18 cellular contexts compared by ENCODE assay signal in genomic region chr11:88494857-88495256, GRCh38.
DNase-seq lines count a peak whose midpoint lies in the region; ATAC-seq, FAIRE-seq and TF ChIP-seq lines count a peak whose summit lies in the region.
"Had no signal": no experiment of that assay in that cellular context is flagged by ENCODE, and none has a peak within 500 bp of the region (broad histone marks: within the 10 kb centered on the region; RNA-seq: fewer than 3 reads in every experiment).

No MANE protein-coding gene starts in this region.

- no peaks in the 10 kb centered on the region for H3K27me3 Mint-ChIP-seq in endodermal cell (ENCODE audit: insufficient read depth)
- H3K27me3 Mint-ChIP-seq: activated naive CD8-positive, alpha-beta T cell; activated T-helper 17 cell treated with anti-CD3 and anti-CD28 coated beads, Interleukin-2, amount 50 U/mL, for 72 hours had no signal

- H3K9me3 Mint-ChIP-seq in endodermal cell: no peaks in the 10 kb centered on the region
- H3K9me3 Mint-ChIP-seq: activated T-helper 17 cell treated with anti-CD3 and anti-CD28 coated beads, Interleukin-2, amount 50 U/mL, for 72 hours had no signal

- POLR2A ChIA-PET in A549 (lab: Yijun Ruan, JAX) (no interaction called here), PC-9 (lab: Charles Lee; ENCODE audit: unreplicated experiment) (no interaction called here)

- H3K36me3 ChIP-seq in PC-9 (ENCODE audit: low read depth): no peaks in the 10 kb centered on the region
- no peaks in the 10 kb centered on the region for H3K36me3 ChIP-seq in endodermal cell (ENCODE audit: control insufficient read depth, insufficient read depth, low read length)
- H3K36me3 ChIP-seq: heart right ventricle had no signal

- no peaks in the 10 kb centered on the region for H3F3A ChIP-seq in PC-9 (ENCODE audit: insufficient read depth, low read depth)

- TF ChIP-seq POLR2A in A549 (IDR thresholded peaks at IDR 0.05; ENCODE audit: low read length): no peak

- no peak; a peak in 1 of 5 replicates for TF ChIP-seq RAD21 in A549 (conservative IDR thresholded peaks at IDR 0.05 in 1 of 2, IDR thresholded peaks at IDR 0.05 in 1 of 2)

- no peak overlapping the region for H3K9ac ChIP-seq in endodermal cell (ENCODE audit: extremely low read depth, low read length, poor library complexity, severe bottlenecking)

- H3K27ac Mint-ChIP-seq in endodermal cell: no peak overlapping the region
- H3K27ac Mint-ChIP-seq: activated naive CD8-positive, alpha-beta T cell; activated T-helper 17 cell treated with anti-CD3 and anti-CD28 coated beads, Interleukin-2, amount 50 U/mL, for 72 hours; CD4-positive, CD25-positive, alpha-beta regulatory T cell had no signal

- TF ChIP-seq CTCF in A549 (IDR thresholded peaks at IDR 0.05): no peak
- peak; percentile 8 for TF ChIP-seq CTCF in GM12873 (IDR thresholded peaks at IDR 0.05; ENCODE audit: insufficient read depth, low read depth, low read length, missing control alignments)
- TF ChIP-seq CTCF in PC-9 (conservative IDR thresholded peaks at IDR 0.05): 0 out of 2 replicates have a peak, but pooled peaks have one; percentile 13
- TF ChIP-seq CTCF in endodermal cell (conservative IDR thresholded peaks at IDR 0.05): peak; percentile 45

- intact Hi-C loops in PC-9 (cut with micrococcal nuclease; ENCODE audit: unreplicated experiment): no loop called here

- no peak overlapping the region for H3K4me3 Mint-ChIP-seq in endodermal cell
- H3K4me3 Mint-ChIP-seq: activated naive CD8-positive, alpha-beta T cell; activated T-helper 17 cell treated with anti-CD3 and anti-CD28 coated beads, Interleukin-2, amount 50 U/mL, for 72 hours; CD4-positive, CD25-positive, alpha-beta regulatory T cell had no signal

- CTCF ChIA-PET in A549 (lab: Yijun Ruan, JAX): no interaction called here
- CTCF ChIA-PET in PC-9 (lab: Charles Lee): no interaction called here

- no peak for FAIRE-seq in A549 (lab: Jason Lieb, UNC)
- FAIRE-seq: endometrium, TTC549 had no signal

- H3K27ac ChIP-seq in A549: no peak overlapping the region
- no peak overlapping the region for H3K27ac ChIP-seq in PC-9
- H3K27ac ChIP-seq in endodermal cell (ENCODE audit: low read depth, low read length): no peak overlapping the region
- H3K27ac ChIP-seq: heart right ventricle had no signal

- H3K9me3 ChIP-seq in A549 (no peaks in the 10 kb centered on the region), PC-9 (ENCODE audit: insufficient read depth, low read depth) (no peaks in the 10 kb centered on the region), endodermal cell (ENCODE audit: control insufficient read depth, low read length) (no peaks in the 10 kb centered on the region)
- H3K9me3 ChIP-seq: mucosa of descending colon had no signal

- H3K4me1 ChIP-seq in A549 (no peaks in the 10 kb centered on the region), PC-9 (replicated peaks; ENCODE audit: insufficient read depth) (no peaks in the 10 kb centered on the region), endodermal cell (ENCODE audit: control insufficient read depth, insufficient read depth, low read length) (no peaks in the 10 kb centered on the region)
- H3K4me1 ChIP-seq: heart right ventricle had no signal

- 58% methylated on average over 1 of the region's 1 CpG for WGBS in A549 (ENCODE audit: missing lambda C conversion rate)
- 81 to 100% methylated on average over 1 of the region's 1 CpG for WGBS in endodermal cell (ENCODE audit: insufficient coverage in 1 of 2, insufficient read length in 1 of 2), 2 experiments

- no peak overlapping the region for H2AFZ ChIP-seq in PC-9

- no peak overlapping the region for H3K4me3 ChIP-seq in A549
- H3K4me3 ChIP-seq in PC-9: no peak overlapping the region
- no peak overlapping the region for H3K4me3 ChIP-seq in endodermal cell (ENCODE audit: low read length)
- H3K4me3 ChIP-seq: heart right ventricle, mucosa of descending colon had no signal

- H3K9me2 ChIP-seq in PC-9 (ENCODE audit: insufficient read depth): no peaks in the 10 kb centered on the region

- H3K4me2 ChIP-seq in A549 (no peak overlapping the region), PC-9 (no peak overlapping the region)

- H3K27me3 ChIP-seq in PC-9 (ENCODE audit: insufficient read depth, low read depth): no peaks in the 10 kb centered on the region
- H3K27me3 ChIP-seq in endodermal cell (ENCODE audit: control insufficient read depth, insufficient read depth, low read length, poor library complexity, severe bottlenecking): no peaks in the 10 kb centered on the region
- H3K27me3 ChIP-seq: heart right ventricle had no signal

- peaks cover 5% of the 10 kb centered on the region for H3K4me1 Mint-ChIP-seq in endodermal cell
- H3K4me1 Mint-ChIP-seq: activated T-helper 17 cell treated with anti-CD3 and anti-CD28 coated beads, Interleukin-2, amount 50 U/mL, for 72 hours; CD4-positive, CD25-positive, alpha-beta regulatory T cell had no signal

- H3K79me2 ChIP-seq in PC-9 (ENCODE audit: low read depth): no peaks in the 10 kb centered on the region

- no peak for TF ChIP-seq EP300 in A549 (IDR thresholded peaks at IDR 0.05)

- H4K20me1 ChIP-seq in PC-9 (ENCODE audit: insufficient read depth): no peaks in the 10 kb centered on the region; the same call in 1 of the 2 replicates

- BruUV-seq in PC-9 (replicated peaks; lab: Mats Ljungman, UMichigan): no TSS peak

- DNase-seq in A549 (ENCODE audit: low read depth in 1 of 2, low spot score in 1 of 2) (peak in 1 of 2 experiments; percentile 13), PC-9 (no peak), endodermal cell (no peak), NCI-H187 (lab: John Stamatoyannopoulos, UW) (no peak), DMS153 treated with DMSO at 0.1 percent for 48 hours (lab: John Stamatoyannopoulos, UW; ENCODE audit: unreplicated experiment) (no peak)
- DNase-seq in activated CD4-positive, alpha-beta T cell treated with anti-CD3 and anti-CD28 coated beads, Interleukin-2, amount 50 U/mL, for 4 hours: no peak
- DNase-seq: activated CD4-positive, alpha-beta T cell treated with anti-CD3 and anti-CD28 coated beads for 48 hours; GF-D8; heart right ventricle; mucosa of descending colon; NCI-H1436; SW 1271 had no signal

- ATAC-seq in A549: peak; percentile 34 to 52; a peak in 4 of 6 replicates
- ATAC-seq: activated T-helper 17 cell treated with anti-CD3 and anti-CD28 coated beads, Interleukin-2, amount 50 U/mL, for 72 hours; heart right ventricle; mucosa of descending colon had no signal

- no peaks in the 10 kb centered on the region for H3K36me3 Mint-ChIP-seq in endodermal cell (ENCODE audit: low read depth)
- H3K36me3 Mint-ChIP-seq: activated naive CD8-positive, alpha-beta T cell; CD4-positive, CD25-positive, alpha-beta regulatory T cell had no signal

TF ChIP-seq in A549, 52 proteins besides CTCF, POLR2A, EP300 and RAD21:
- TF ChIP-seq FOSL2 (IDR thresholded peaks at IDR 0.05) (no peak), FOSL2 (CRISPR knock-in tag; IDR thresholded peaks at IDR 0.05) (no peak), ATOH8 (CRISPR knock-in tag; IDR thresholded peaks at IDR 0.05; ENCODE audit: low read depth) (no peak)
- TF ChIP-seq, protein P1, sequence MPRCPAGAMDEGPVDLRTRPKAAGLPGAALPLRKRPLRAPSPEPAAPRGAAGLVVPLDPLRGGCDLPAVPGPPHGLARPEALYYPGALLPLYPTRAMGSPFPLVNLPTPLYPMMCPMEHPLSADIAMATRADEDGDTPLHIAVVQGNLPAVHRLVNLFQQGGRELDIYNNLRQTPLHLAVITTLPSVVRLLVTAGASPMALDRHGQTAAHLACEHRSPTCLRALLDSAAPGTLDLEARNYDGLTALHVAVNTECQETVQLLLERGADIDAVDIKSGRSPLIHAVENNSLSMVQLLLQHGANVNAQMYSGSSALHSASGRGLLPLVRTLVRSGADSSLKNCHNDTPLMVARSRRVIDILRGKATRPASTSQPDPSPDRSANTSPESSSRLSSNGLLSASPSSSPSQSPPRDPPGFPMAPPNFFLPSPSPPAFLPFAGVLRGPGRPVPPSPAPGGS (IDR thresholded peaks at IDR 0.05): no peak
- TF ChIP-seq, protein P2, sequence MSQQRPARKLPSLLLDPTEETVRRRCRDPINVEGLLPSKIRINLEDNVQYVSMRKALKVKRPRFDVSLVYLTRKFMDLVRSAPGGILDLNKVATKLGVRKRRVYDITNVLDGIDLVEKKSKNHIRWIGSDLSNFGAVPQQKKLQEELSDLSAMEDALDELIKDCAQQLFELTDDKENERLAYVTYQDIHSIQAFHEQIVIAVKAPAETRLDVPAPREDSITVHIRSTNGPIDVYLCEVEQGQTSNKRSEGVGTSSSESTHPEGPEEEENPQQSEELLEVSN (IDR thresholded peaks at IDR 0.05; ENCODE audit: borderline replicate concordance, low read depth): no peak
TF ChIP-seq in A549: peak in this region for 0.
